8 cellular contexts compared by ENCODE assay signal in genomic region chr4:39365360-39365759, GRCh38. TPM values are rescaled to one million over a fixed set of nuclear protein-coding genes. Genes with fewer than 3 reads are reported as not detected.
DNase-seq lines count a peak whose midpoint lies in the region; ATAC-seq, FAIRE-seq and TF ChIP-seq lines count a peak whose summit lies in the region.

No MANE protein-coding gene starts in this region.

- H3K36me3 ChIP-seq in DND-41 (ENCODE audit: insufficient read depth, low read length) (peaks cover 7% of the 10 kb centered on the region; the same call in 1 of the 2 replicates), MM.1S (replicated peaks; ENCODE audit: insufficient read depth, low read length) (no peaks in the 10 kb centered on the region; the same call in 1 of the 2 replicates), H1 (ENCODE audit: control insufficient read depth in 2 of 4, insufficient read depth in 4 of 4, low read length in 3 of 4) (no peaks in the 10 kb centered on the region), osteoblast (ENCODE audit: insufficient read depth, low read length) (peaks cover 2% of the 10 kb centered on the region)

- H3K56ac ChIP-seq in H1 (replicated peaks; ENCODE audit: insufficient read length, low read depth, low read length) = no peak overlapping the region

- peaks cover 63% of the 10 kb centered on the region for H3K79me2 ChIP-seq in DND-41 (ENCODE audit: insufficient read depth, low read length)
- H3K79me2 ChIP-seq in MM.1S (ENCODE audit: low read length) = peaks cover 58% of the 10 kb centered on the region
- H3K79me2 ChIP-seq in H1 (ENCODE audit: control insufficient read depth in 1 of 2, insufficient read depth in 2 of 2, low read length in 2 of 2) = peaks cover 9 to 54% of the 10 kb centered on the region in 2 experiments
- peaks cover 60% of the 10 kb centered on the region for H3K79me2 ChIP-seq in osteoblast (ENCODE audit: insufficient read depth, low read length)

- H4K91ac ChIP-seq in H1 (replicated peaks; ENCODE audit: insufficient read length, low read length) = no peak overlapping the region

- H3K4me3 ChIP-seq in DND-41 (ENCODE audit: low read depth in 1 of 2, low read length in 2 of 2) (peak overlapping the region; percentile 77 to 78), MM.1S (ENCODE audit: low read length) (peak overlapping the region; percentile 92), H1 (ENCODE audit: extremely low read depth in 1 of 4, insufficient read depth in 2 of 4, low read depth in 3 of 4, low read length in 4 of 4) (peak overlapping the region; percentile 80 to 93 (median 81)), osteoblast (ENCODE audit: insufficient read depth, low read length) (peak overlapping the region; percentile 95)

- DNase-seq in DND-41 = no peak
- DNase-seq in MM.1S = no peak
- no peak for DNase-seq in H1 (ENCODE audit: low read depth in 1 of 2, low spot score in 2 of 2)
- DNase-seq in osteoblast (ENCODE audit: insufficient read length, low spot score, missing footprints) = no peak
- no peak for DNase-seq in stimulated activated CD4-positive, alpha-beta T cell treated with anti-CD3 and anti-CD28 coated beads, Interleukin-2, amount 100 ng/mL, for 48 hours

- H2AK5ac ChIP-seq in H1 (ENCODE audit: low read depth, low read length) = no peak overlapping the region

- peaks cover 36% of the 10 kb centered on the region for H3F3A ChIP-seq in MM.1S (ENCODE audit: insufficient read depth, low read length)

- H3K4me1 ChIP-seq in DND-41 (ENCODE audit: insufficient read depth, low read length) = peaks cover 40% of the 10 kb centered on the region
- H3K4me1 ChIP-seq in MM.1S (ENCODE audit: low read length) = peaks cover 10% of the 10 kb centered on the region; the same call in 1 of the 2 replicates
- peaks cover 0 to 4% (median 0%) of the 10 kb centered on the region in 4 experiments; a peak in 1 of 7 replicates for H3K4me1 ChIP-seq in H1 (replicated peaks in 1 of 4; ENCODE audit: control insufficient read depth in 3 of 4, insufficient read depth in 4 of 4, low read length in 3 of 4)
- peaks cover 10% of the 10 kb centered on the region for H3K4me1 ChIP-seq in osteoblast (ENCODE audit: insufficient read depth, low read length)

- ATAC-seq in DND-41 (ENCODE audit: insufficient read depth, low read depth) = peak; percentile 11; the same call in 1 of the 3 replicates
- ATAC-seq in GM18519 (IDR thresholded peaks at IDR 0.05; ENCODE audit: low FRiP score, unreplicated experiment) = no peak
- ATAC-seq in HG03139 (IDR thresholded peaks at IDR 0.05; ENCODE audit: unreplicated experiment) = no peak
- ATAC-seq in HG02885 (IDR thresholded peaks at IDR 0.05; ENCODE audit: poor library complexity, unreplicated experiment) = no peak

- H3K23ac ChIP-seq in H1 (ENCODE audit: insufficient read length) = no peak overlapping the region

- WGBS in H1 (ENCODE audit: extremely low coverage in 1 of 2, insufficient coverage in 1 of 2, insufficient read length in 1 of 2, insufficient replicate concordance in 2 of 2, low coverage in 1 of 2, low lambda C conversion rate in 2 of 2, missing lambda C conversion rate in 1 of 2), 2 experiments = 18% methylated on average over 7 of the region's 7 CpGs; no CpG with 5 or more reads in 1 of the 2 experiments

- H2BK20ac ChIP-seq in H1 (ENCODE audit: low read length) = no peak overlapping the region

- H2BK12ac ChIP-seq in H1 (ENCODE audit: low read depth, low read length) = no peak overlapping the region

- H3K23me2 ChIP-seq in H1 (ENCODE audit: low read depth, low read length) = 0 out of 2 replicates have a peak, but pooled peaks cover 3% of the 10 kb centered on the region

- H3K9me3 ChIP-seq in DND-41 (ENCODE audit: insufficient read depth, low read length, severe bottlenecking) (no peaks in the 10 kb centered on the region), MM.1S (replicated peaks; ENCODE audit: insufficient read depth, low read length) (no peaks in the 10 kb centered on the region), H1 (ENCODE audit: insufficient read depth in 2 of 2, low read depth in 1 of 2, low read length in 1 of 2) (no peaks in the 10 kb centered on the region), osteoblast (ENCODE audit: low read depth, low read length) (no peaks in the 10 kb centered on the region)

- H4K5ac ChIP-seq in H1 (ENCODE audit: insufficient read length, low read depth, low read length) = no peak overlapping the region

- no peak overlapping the region for H3K18ac ChIP-seq in H1 (ENCODE audit: extremely low read depth, low read length)

- H4K8ac ChIP-seq in H1 (ENCODE audit: extremely low read depth, insufficient read depth, low read length) = no peak overlapping the region

- no peak for FAIRE-seq in H1 (lab: Jason Lieb, UNC)

- H3K4me2 ChIP-seq in DND-41 (ENCODE audit: insufficient read depth, low read length) (peak overlapping the region; percentile 84), MM.1S (ENCODE audit: low read depth, low read length) (peak overlapping the region; percentile 64), H1 (ENCODE audit: insufficient read depth in 1 of 2, low read depth in 2 of 2, low read length in 2 of 2) (peak overlapping the region; percentile 57 to 72), osteoblast (ENCODE audit: insufficient read depth, low read length) (peak overlapping the region; percentile 91)

- H3K9ac ChIP-seq in DND-41 (ENCODE audit: low read depth, low read length) (peak overlapping the region; percentile 92), MM.1S (ENCODE audit: low read length) (peak overlapping the region; percentile 97), H1 (replicated peaks in 1 of 4; ENCODE audit: extremely low read depth in 1 of 4, low read depth in 3 of 4, low read length in 3 of 4) (peak overlapping the region; percentile 75 to 90 (median 87))

- no peak for TF ChIP-seq RAD21 in H1 (IDR thresholded peaks at IDR 0.05 in 1 of 2, conservative IDR thresholded peaks at IDR 0.05 in 1 of 2; ENCODE audit: low read depth in 2 of 2, low read length in 2 of 2)

- no peaks in the 10 kb centered on the region for H3K27me3 ChIP-seq in DND-41 (ENCODE audit: insufficient read depth, low read length, poor library complexity)
- no peaks in the 10 kb centered on the region for H3K27me3 ChIP-seq in MM.1S (replicated peaks; ENCODE audit: insufficient read depth, low read length)
- H3K27me3 ChIP-seq in H1 (replicated peaks in 1 of 4; ENCODE audit: control insufficient read depth in 3 of 4, extremely low read depth in 1 of 4, insufficient read depth in 3 of 4, low read length in 3 of 4) = peaks cover 0 to 12% (median 6%) of the 10 kb centered on the region in 4 experiments; a peak in 5 of 7 replicates
- H3K27me3 ChIP-seq in osteoblast (ENCODE audit: insufficient read depth, low read length) = no peaks in the 10 kb centered on the region

- H2BK120ac ChIP-seq in H1 (replicated peaks; ENCODE audit: low read depth, low read length) = no peak overlapping the region

- no peak overlapping the region for H3K14ac ChIP-seq in H1 (ENCODE audit: insufficient read length)

- peaks cover 3% of the 10 kb centered on the region for H3K79me1 ChIP-seq in H1 (ENCODE audit: low read depth, low read length)

- no peak overlapping the region for H3K4ac ChIP-seq in H1 (replicated peaks; ENCODE audit: insufficient read length, low read depth, low read length)

- CTCF ChIA-PET in H1 (lab: Charles Lee; ENCODE audit: partially characterized antibody) = interaction anchor here (0.6 to 1.5 kb wide), 3 partner anchors 19 to 508 kb away, joined by 3 to 4 read pairs (median 4); no protein-coding TSS in a partner anchor

- TF ChIP-seq CTCF in DND-41 (IDR thresholded peaks at IDR 0.05; ENCODE audit: borderline replicate concordance, extremely low read depth, low read length, poor library complexity, severe bottlenecking) = no peak
- no peak for TF ChIP-seq CTCF in MM.1S (IDR thresholded peaks at IDR 0.05; ENCODE audit: low read length)
- TF ChIP-seq CTCF in H1 (IDR thresholded peaks at IDR 0.05; ENCODE audit: control extremely low read depth in 1 of 3, insufficient read depth in 1 of 3, low read depth in 1 of 3, low read length in 3 of 3) = no peak
- no peak for TF ChIP-seq CTCF in osteoblast (IDR thresholded peaks at IDR 0.05; ENCODE audit: extremely low read depth, low read depth, low read length)

- no peak overlapping the region for H2BK15ac ChIP-seq in H1 (ENCODE audit: low read length)

- no peaks in the 10 kb centered on the region for H3K9me2 ChIP-seq in MM.1S (replicated peaks; ENCODE audit: insufficient read depth, low read length)

- POLR2A ChIA-PET in H1 (lab: Charles Lee; ENCODE audit: partially characterized antibody) = interaction anchor here (0.5 to 3.3 kb wide), 17 partner anchors 8 to 160 kb away, joined by 3 to 27 read pairs (median 4); partner anchors contain the start of genes LIAS and RPL9

- H2AFZ ChIP-seq in DND-41 (ENCODE audit: low read depth, low read length) (peak overlapping the region; percentile 93), MM.1S (ENCODE audit: low read length) (0 out of 2 replicates have a peak overlapping the region, but pooled peaks have one; percentile 46), H1 (ENCODE audit: low read length) (no peak overlapping the region), osteoblast (ENCODE audit: low read length) (peak overlapping the region; percentile 99)

- no peak overlapping the region for H2BK5ac ChIP-seq in H1 (ENCODE audit: low read depth, low read length)

- H4K20me1 ChIP-seq in DND-41 (ENCODE audit: insufficient read depth, low read length) (peaks cover 44% of the 10 kb centered on the region; the same call in 1 of the 2 replicates), MM.1S (ENCODE audit: insufficient read depth, low read length) (peaks cover 10% of the 10 kb centered on the region), H1 (replicated peaks in 1 of 2; ENCODE audit: control insufficient read depth in 1 of 2, insufficient read depth in 2 of 2, low read length in 2 of 2) (peaks cover 3% of the 10 kb centered on the region in 2 experiments), osteoblast (ENCODE audit: insufficient read depth, low read length) (no peaks in the 10 kb centered on the region)

- TF ChIP-seq EP300 in H1 (IDR thresholded peaks at IDR 0.05; ENCODE audit: borderline replicate concordance in 1 of 2, low read depth in 2 of 2, low read length in 2 of 2) = no peak

- H3K27ac ChIP-seq in DND-41 (ENCODE audit: low read length) (peak overlapping the region; percentile 90), MM.1S (ENCODE audit: low read length) (peak overlapping the region; percentile 87), H1 (ENCODE audit: low read depth, low read length) (0 out of 2 replicates have a peak overlapping the region, but pooled peaks have one; percentile 92), osteoblast (ENCODE audit: low read depth, low read length) (peak overlapping the region; percentile 59)

- no peak for TF ChIP-seq POLR2A in H1 (IDR thresholded peaks at IDR 0.05; ENCODE audit: control extremely low read depth in 1 of 2, low read depth in 2 of 2, low read length in 2 of 2)

RNA-seq across cellular contexts. Expression of gene RFC1, which starts 0.8 kb away (rescaled TPM):
- total RNA-seq in H1 (2021; fragmentation: NEBNext Ultra II Directional; extraction: Animal tissue kit (Norgen Biotek cat#: 25700)) = 78.0 and 83.8 TPM in 2 replicates
- polyA plus RNA-seq in H1 (2011; rRNA removed) = 10.4 and 16.0 TPM in 2 replicates
- 23.1 TPM for polyA plus RNA-seq in H1 (2011; cell fraction: cytosol; rRNA removed)
- polyA plus RNA-seq in H1 (2011; cell fraction: nucleus; rRNA removed) = 25.6 TPM
- polyA plus RNA-seq in H1 (2012, experiment 1 of 2) = 35.1 to 69.6 TPM (median 44.6 TPM) in 4 replicates
- polyA plus RNA-seq in H1 (2012, experiment 2 of 2) = 3.6 TPM
- polyA plus RNA-seq in H1 (2013, experiment 1 of 2) = 148 TPM
- polyA plus RNA-seq in H1 (2013, experiment 2 of 2) = 154 TPM
- polyA minus RNA-seq in H1 (2011; rRNA and poly(A)+ RNA removed) = 72.5 and 78.2 TPM in 2 replicates
- polyA minus RNA-seq in H1 (2011; cell fraction: cytosol; rRNA and poly(A)+ RNA removed) = 52.0 TPM
- polyA minus RNA-seq in H1 (2011; cell fraction: nucleus; rRNA and poly(A)+ RNA removed) = 166 TPM
- 49.9 and 54.5 TPM in 2 replicates for total RNA-seq in osteoblast

RNA-seq across cellular contexts. Expression of gene KLB, which starts 41.4 kb away (rescaled TPM):
- total RNA-seq in H1 (2021; fragmentation: NEBNext Ultra II Directional; extraction: Animal tissue kit (Norgen Biotek cat#: 25700)) = not detected in 2 replicates
- polyA plus RNA-seq in H1 (2011; rRNA removed) = 0.03 TPM in 2 replicates
- 0.03 TPM for polyA plus RNA-seq in H1 (2011; cell fraction: cytosol; rRNA removed)
- polyA plus RNA-seq in H1 (2011; cell fraction: nucleus; rRNA removed) = 0.06 TPM
- polyA plus RNA-seq in H1 (2012, experiment 1 of 2) = 0.09 to 0.18 TPM (median 0.11 TPM) in 4 replicates
- polyA plus RNA-seq in H1 (2012, experiment 2 of 2) = 0.03 TPM
- polyA plus RNA-seq in H1 (2013, experiment 1 of 2) = 0.02 TPM
- polyA plus RNA-seq in H1 (2013, experiment 2 of 2) = 0.02 TPM
- polyA minus RNA-seq in H1 (2011; rRNA and poly(A)+ RNA removed) = 0.07 and 0.13 TPM in 2 replicates
- polyA minus RNA-seq in H1 (2011; cell fraction: cytosol; rRNA and poly(A)+ RNA removed) = not detected
- not detected for polyA minus RNA-seq in H1 (2011; cell fraction: nucleus; rRNA and poly(A)+ RNA removed)
- total RNA-seq in osteoblast = not detected in 2 replicates
